8 cellular contexts compared by ENCODE assay signal in genomic region chr11:65546217-65546958, GRCh38. TPM values are rescaled to one million over a fixed set of nuclear protein-coding genes. Genes with fewer than 3 reads are reported as not detected.
DNase-seq lines count a peak whose midpoint lies in the region; ATAC-seq and TF ChIP-seq lines count a peak whose summit lies in the region.

No MANE protein-coding gene starts in this region.

- no peaks in the 10 kb centered on the region for H3K27me3 ChIP-seq in DND-41 (ENCODE audit: insufficient read depth, low read length, poor library complexity)
- H3K27me3 ChIP-seq in Loucy (ENCODE audit: insufficient read depth, low read length, poor library complexity, severe bottlenecking): no peaks in the 10 kb centered on the region
- no peaks in the 10 kb centered on the region for H3K27me3 ChIP-seq in kidney epithelial cell (ENCODE audit: control insufficient read depth, insufficient read depth, low read length)

- no peaks in the 10 kb centered on the region for H3K9me2 ChIP-seq in Loucy (replicated peaks; ENCODE audit: low read depth, low read length)

- peak; percentile 85 for ATAC-seq in DND-41 (ENCODE audit: insufficient read depth, low read depth)
- ATAC-seq in GM21723 (IDR thresholded peaks at IDR 0.05; ENCODE audit: unreplicated experiment): peak; percentile 73
- ATAC-seq in activated naive CD8-positive, alpha-beta T cell treated with anti-CD3 and anti-CD28 coated beads, Interleukin-2, amount 10 ng/mL, durations not matched to agents 7 days and 5 days (ENCODE audit: low read depth): peak; percentile 81

- no peaks in the 10 kb centered on the region for H3K36me3 ChIP-seq in DND-41 (ENCODE audit: insufficient read depth, low read length)
- no peaks in the 10 kb centered on the region for H3K36me3 ChIP-seq in Loucy (ENCODE audit: insufficient read depth, low read length)
- peaks cover under 1% of the 10 kb centered on the region for H3K36me3 ChIP-seq in kidney epithelial cell (ENCODE audit: control insufficient read depth, insufficient read depth, low read length)

- H3K4me1 ChIP-seq in DND-41 (ENCODE audit: insufficient read depth, low read length) (peaks cover 43% of the 10 kb centered on the region), Loucy (ENCODE audit: insufficient read depth, low read length, poor library complexity, severe bottlenecking) (peaks cover 27% of the 10 kb centered on the region)

- H3K4me2 ChIP-seq in DND-41 (ENCODE audit: insufficient read depth, low read length) (peak overlapping the region; percentile 67), Loucy (ENCODE audit: low read depth, low read length, poor library complexity, severe bottlenecking) (peak overlapping the region; percentile 71)

- peak overlapping the region in 1 of 2 experiments; percentile 52; a peak in 2 of 4 replicates for H3K4me3 ChIP-seq in DND-41 (ENCODE audit: low read depth in 1 of 2, low read length in 2 of 2)
- H3K4me3 ChIP-seq in Loucy (ENCODE audit: low read length, poor library complexity, severe bottlenecking): peak overlapping the region; percentile 67
- H3K4me3 ChIP-seq in kidney epithelial cell (ENCODE audit: low read depth, low read length): peak overlapping the region; percentile 21

- H3K4me3 Mint-ChIP-seq in activated naive CD8-positive, alpha-beta T cell treated with anti-CD3 and anti-CD28 coated beads, Interleukin-2, amount 10 ng/mL, durations not matched to agents 7 days and 5 days: peak overlapping the region; percentile 80

- H3K9ac ChIP-seq in DND-41 (ENCODE audit: low read depth, low read length) (peak overlapping the region; percentile 46), Loucy (ENCODE audit: low read depth, low read length, poor library complexity, severe bottlenecking) (peak overlapping the region; percentile 60)

- H2AFZ ChIP-seq in DND-41 (ENCODE audit: low read depth, low read length) (peak overlapping the region; percentile 64), Loucy (ENCODE audit: low read length) (peak overlapping the region; percentile 65; the same call in 1 of the 2 replicates)

- peaks cover 2% of the 10 kb centered on the region for H4K20me1 ChIP-seq in DND-41 (ENCODE audit: insufficient read depth, low read length)
- H4K20me1 ChIP-seq in Loucy (ENCODE audit: insufficient read depth, low read length, poor library complexity, severe bottlenecking): no peaks in the 10 kb centered on the region

- H3K4me1 Mint-ChIP-seq in activated naive CD8-positive, alpha-beta T cell treated with anti-CD3 and anti-CD28 coated beads, Interleukin-2, amount 10 ng/mL, durations not matched to agents 7 days and 5 days: peaks cover 28% of the 10 kb centered on the region

- peak overlapping the region; percentile 79 for H3K27ac ChIP-seq in DND-41 (ENCODE audit: low read length)

- TF ChIP-seq CTCF in DND-41 (IDR thresholded peaks at IDR 0.05; ENCODE audit: borderline replicate concordance, extremely low read depth, low read length, poor library complexity, severe bottlenecking): no peak
- TF ChIP-seq CTCF in Loucy (conservative IDR thresholded peaks at IDR 0.05; ENCODE audit: low read length): no peak
- TF ChIP-seq CTCF in kidney epithelial cell (IDR thresholded peaks at IDR 0.05; ENCODE audit: insufficient read depth, low read length, poor library complexity, severe bottlenecking): no peak

- peaks cover 25% of the 10 kb centered on the region for H3K36me3 Mint-ChIP-seq in activated naive CD8-positive, alpha-beta T cell treated with anti-CD3 and anti-CD28 coated beads, Interleukin-2, amount 10 ng/mL, durations not matched to agents 7 days and 5 days

- H3K9me3 Mint-ChIP-seq in activated naive CD8-positive, alpha-beta T cell treated with anti-CD3 and anti-CD28 coated beads, Interleukin-2, amount 10 ng/mL, durations not matched to agents 7 days and 5 days: no peaks in the 10 kb centered on the region

- POLR2A ChIA-PET in activated naive CD8-positive, alpha-beta T cell treated with anti-CD3 and anti-CD28 coated beads, Interleukin-2, amount 10 ng/mL, durations not matched to agents 7 days and 5 days (lab: Charles Lee): interaction anchor here (0.5 to 4.6 kb wide), 16 partner anchors 9 to 575 kb away, joined by 3 to 42 read pairs (median 4); partner anchors contain the start of genes FAM89B, MALAT1, RELA and ZNRD2

- H3K9me3 ChIP-seq in DND-41 (ENCODE audit: insufficient read depth, low read length, severe bottlenecking) (no peaks in the 10 kb centered on the region), Loucy (ENCODE audit: insufficient read depth, low read depth, low read length) (no peaks in the 10 kb centered on the region)

- peaks cover 7% of the 10 kb centered on the region; the same call in 1 of the 2 replicates for H3F3A ChIP-seq in Loucy (ENCODE audit: low read depth)

- H3K79me2 ChIP-seq in DND-41 (ENCODE audit: insufficient read depth, low read length) (no peaks in the 10 kb centered on the region), Loucy (ENCODE audit: insufficient read depth, low read length) (no peaks in the 10 kb centered on the region)

- peak; percentile 94 for DNase-seq in DND-41
- peak; percentile 45 to 69 for DNase-seq in SW 1271 (lab: John Stamatoyannopoulos, UW)
- DNase-seq in activated naive CD8-positive, alpha-beta T cell treated with anti-CD3 and anti-CD28 coated beads, Interleukin-2, amount 10 ng/mL, durations not matched to agents 7 days and 5 days: peak; percentile 100
- DNase-seq in kidney epithelial cell (ENCODE audit: low read depth): no peak
- peak; percentile 97 for DNase-seq in stimulated activated CD4-positive, alpha-beta T cell treated with anti-CD3 and anti-CD28 coated beads, Interleukin-4, amount 100 ng/mL, for 24 hours
- DNase-seq in cortex of kidney (lab: John Stamatoyannopoulos, UW): no peak

- peak overlapping the region; percentile 83 for H3K27ac Mint-ChIP-seq in activated naive CD8-positive, alpha-beta T cell treated with anti-CD3 and anti-CD28 coated beads, Interleukin-2, amount 10 ng/mL, durations not matched to agents 7 days and 5 days

- no peaks in the 10 kb centered on the region for H3K27me3 Mint-ChIP-seq in activated naive CD8-positive, alpha-beta T cell treated with anti-CD3 and anti-CD28 coated beads, Interleukin-2, amount 10 ng/mL, durations not matched to agents 7 days and 5 days

RNA-seq across cellular contexts. Expression of gene LTBP3, which starts 11.8 kb away (rescaled TPM):
- total RNA-seq in activated naive CD8-positive, alpha-beta T cell treated with anti-CD3 and anti-CD28 coated beads, Interleukin-2, amount 10 ng/mL, durations not matched to agents 7 days and 5 days: 100 to 1,000 TPM; 116 to 119 TPM
- total RNA-seq in kidney epithelial cell: 116 and 122 TPM in 2 replicates

RNA-seq across cellular contexts. Expression of gene SCYL1, which starts 21.5 kb away (rescaled TPM):
- total RNA-seq in activated naive CD8-positive, alpha-beta T cell treated with anti-CD3 and anti-CD28 coated beads, Interleukin-2, amount 10 ng/mL, durations not matched to agents 7 days and 5 days: 10 to 100 TPM; 74.2 to 74.9 TPM
- total RNA-seq in kidney epithelial cell: 116 and 121 TPM in 2 replicates

RNA-seq across cellular contexts. Expression of gene ZNRD2, which starts 23.9 kb away (rescaled TPM):
- total RNA-seq in activated naive CD8-positive, alpha-beta T cell treated with anti-CD3 and anti-CD28 coated beads, Interleukin-2, amount 10 ng/mL, durations not matched to agents 7 days and 5 days: 10 to 100 TPM; 27.2 to 30.0 TPM
- 67.3 and 91.6 TPM in 2 replicates for total RNA-seq in kidney epithelial cell

RNA-seq across cellular contexts. Expression of gene FAM89B, which starts 25.9 kb away (rescaled TPM):
- 10 to 100 TPM; 40.9 to 44.1 TPM for total RNA-seq in activated naive CD8-positive, alpha-beta T cell treated with anti-CD3 and anti-CD28 coated beads, Interleukin-2, amount 10 ng/mL, durations not matched to agents 7 days and 5 days
- total RNA-seq in kidney epithelial cell: 63.9 and 68.5 TPM in 2 replicates

RNA-seq across cellular contexts. Expression of gene EHBP1L1, which starts 29.5 kb away (rescaled TPM):
- 100 to 1,000 TPM; 118 to 120 TPM for total RNA-seq in activated naive CD8-positive, alpha-beta T cell treated with anti-CD3 and anti-CD28 coated beads, Interleukin-2, amount 10 ng/mL, durations not matched to agents 7 days and 5 days
- total RNA-seq in kidney epithelial cell: 19.5 and 20.9 TPM in 2 replicates

Comparison
In these comparisons a context has a peak if more than half of its experiments do, and no peak if none do; other contexts are left out.
1. DNase-seq: peak in DND-41 (single experiment), SW 1271 (2 of 2), activated naive CD8-positive, alpha-beta T cell treated with anti-CD3 and anti-CD28 coated beads, Interleukin-2, amount 10 ng/mL, durations not matched to agents 7 days and 5 days (single experiment) and stimulated activated CD4-positive, alpha-beta T cell treated with anti-CD3 and anti-CD28 coated beads, Interleukin-4, amount 100 ng/mL, for 24 hours (single experiment); none in kidney epithelial cell (single experiment) and cortex of kidney (single experiment).
2. Peak in every context shown above with its lines, with median percentiles within 50 percentile points of each other: ATAC-seq.